18 cellular contexts compared by ENCODE assay signal in genomic region chr5:42872865-42873264, GRCh38.
"Had no signal": no experiment of that assay in that cellular context is flagged by ENCODE, and none has a peak within 500 bp of the region (broad histone marks: within the 10 kb centered on the region; RNA-seq: fewer than 3 reads in every experiment).

No MANE protein-coding gene starts in this region.

- H3K36me3 ChIP-seq: heart left ventricle, sigmoid colon, suprapubic skin, thyroid gland, upper lobe of right lung, vagina had no signal

- H3K4me1 ChIP-seq: sigmoid colon, vagina had no signal

- H3K4me3 ChIP-seq: heart left ventricle, sigmoid colon, skin epidermis, suprapubic skin, thyroid gland, upper lobe of right lung, vagina had no signal

- H3K27me3 ChIP-seq: dorsolateral prefrontal cortex, heart left ventricle, sigmoid colon, suprapubic skin, thyroid gland, upper lobe of right lung, vagina had no signal

- DNase-seq: cortex of kidney; dorsolateral prefrontal cortex; effector CD8-positive, alpha-beta T cell; heart left ventricle; hypothalamus; kidney glomerular epithelial cell; mesendoderm; naive thymus-derived CD4-positive, alpha-beta T cell; nephron progenitor cell; sigmoid colon; stimulated activated CD4-positive, alpha-beta T cell treated with anti-CD3 and anti-CD28 coated beads, Interleukin-12 subunit alpha, Interleukin-12 subunit beta, amount 100 ng/mL, for 4 hours; stimulated activated CD4-positive, alpha-beta T cell treated with anti-CD3 and anti-CD28 coated beads, Interleukin-2, amount 100 ng/mL, for 48 hours; stimulated activated naive CD4-positive, alpha-beta T cell treated with Interleukin-2 at 50 U/mL for 16 hours; thyroid gland; upper lobe of right lung had no signal

- H3K9me3 ChIP-seq: sigmoid colon, suprapubic skin, thyroid gland, upper lobe of right lung, vagina had no signal

- H3K27ac ChIP-seq: heart left ventricle, sigmoid colon, skin epidermis, suprapubic skin, thyroid gland, upper lobe of right lung, vagina had no signal

- H3K4me3 Mint-ChIP-seq: naive thymus-derived CD4-positive, alpha-beta T cell; nephron progenitor cell had no signal

- H3K27ac Mint-ChIP-seq: naive thymus-derived CD4-positive, alpha-beta T cell; nephron progenitor cell had no signal
